Comparison of ENCODE assay signal across 9 cellular contexts in genomic region chr14:61561144-61561543, GRCh38.
DNase-seq lines count a peak whose midpoint lies in the region; ATAC-seq, FAIRE-seq and TF ChIP-seq lines count a peak whose summit lies in the region.
"Had no signal": no experiment of that assay in that cellular context is flagged by ENCODE, and none has a peak within 500 bp of the region (broad histone marks: within the 10 kb centered on the region; RNA-seq: fewer than 3 reads in every experiment).

No MANE protein-coding gene starts in this region.

- intact Hi-C loops in left lung (cut with DNase I) = loop anchor here in 1 of 2 donors (10.0 kb wide), 2 partner anchors 86 to 134 kb away; partner anchors contain the start of gene HIF1A

- H3K9me3 ChIP-seq in left lung (no peaks in the 10 kb centered on the region), tibial nerve (no peaks in the 10 kb centered on the region)

- TF ChIP-seq POLR2A in tibial nerve (IDR thresholded peaks at IDR 0.05) = no peak

- no peak overlapping the region for H3K4me3 ChIP-seq in astrocyte of the spinal cord (ENCODE audit: low read depth, low read length)
- no peak overlapping the region for H3K4me3 ChIP-seq in left lung
- H3K4me3 ChIP-seq in tibial nerve = no peak overlapping the region

- no peak for FAIRE-seq in frontal cortex (lab: Jason Lieb, UNC)

- WGBS in tibial nerve, 2 donors = 68 to 81% methylated on average over 3 of the region's 3 CpGs

- H3K27me3 ChIP-seq in left lung (no peaks in the 10 kb centered on the region), tibial nerve (no peaks in the 10 kb centered on the region)

- DNase-seq in SHP77 (lab: John Stamatoyannopoulos, UW) (peak; percentile 14 to 46), SHP77 treated with DMSO at 0.1 percent for 48 hours (lab: John Stamatoyannopoulos, UW) (no peak), astrocyte of the spinal cord (ENCODE audit: low read depth, low spot score) (no peak), left lung (no peak), tibial nerve (ENCODE audit: low spot score in 2 of 2) (no peak), frontal cortex (ENCODE audit: low spot score in 2 of 2) (no peak), DMS79 (lab: John Stamatoyannopoulos, UW) (no peak)
- DNase-seq: CD4-positive, CD25-positive, alpha-beta regulatory T cell had no signal

- peaks cover 24 to 68% of the 10 kb centered on the region in 2 donors for H3K4me1 ChIP-seq in left lung
- peaks cover 0 to 20% (median 7%) of the 10 kb centered on the region in 4 donors for H3K4me1 ChIP-seq in tibial nerve

- H3K27ac ChIP-seq in left lung (peak overlapping the region; percentile 77 to 88), tibial nerve (peak overlapping the region in 3 of 4 donors; percentile 15 to 74 (median 67))

- TF ChIP-seq EP300 in tibial nerve (IDR thresholded peaks at IDR 0.05) = no peak

- no peaks in the 10 kb centered on the region for H3K36me3 ChIP-seq in left lung
- H3K36me3 ChIP-seq in tibial nerve = no peaks in the 10 kb centered on the region

- in situ Hi-C loops in astrocyte of the spinal cord (cut with HindIII; ENCODE audit: low sequenced_read_pairs) = no loop called here

- ATAC-seq in left lung (no peak), HG03521 (IDR thresholded peaks at IDR 0.05; ENCODE audit: unreplicated experiment) (no peak)

- TF ChIP-seq CTCF in astrocyte of the spinal cord (IDR thresholded peaks at IDR 0.05; ENCODE audit: low read depth, low read length) (peak; percentile 33), left lung (IDR thresholded peaks at IDR 0.05) (no peak), tibial nerve (IDR thresholded peaks at IDR 0.05) (no peak)

Comparison
In these comparisons a context has a peak if more than half of its experiments do, and no peak if none do; other contexts are left out.
1. DNase-seq: peak in SHP77 (2 of 2); none in SHP77 treated with DMSO at 0.1 percent for 48 hours (single experiment), astrocyte of the spinal cord (single experiment), left lung (0 of 2), tibial nerve (0 of 2), frontal cortex (0 of 2) and DMS79 (single experiment).